Comparison of ENCODE assay signal across 1 cellular context in genomic region chr3:50352762-50353161, GRCh38.
TF ChIP-seq lines count a peak whose summit lies in the region.

No MANE protein-coding gene starts in this region.

TF ChIP-seq in GM23338, 12 proteins besides CTCF, POLR2A, EP300 and RAD21 (continued from another document):
- TF ChIP-seq, protein P1, sequence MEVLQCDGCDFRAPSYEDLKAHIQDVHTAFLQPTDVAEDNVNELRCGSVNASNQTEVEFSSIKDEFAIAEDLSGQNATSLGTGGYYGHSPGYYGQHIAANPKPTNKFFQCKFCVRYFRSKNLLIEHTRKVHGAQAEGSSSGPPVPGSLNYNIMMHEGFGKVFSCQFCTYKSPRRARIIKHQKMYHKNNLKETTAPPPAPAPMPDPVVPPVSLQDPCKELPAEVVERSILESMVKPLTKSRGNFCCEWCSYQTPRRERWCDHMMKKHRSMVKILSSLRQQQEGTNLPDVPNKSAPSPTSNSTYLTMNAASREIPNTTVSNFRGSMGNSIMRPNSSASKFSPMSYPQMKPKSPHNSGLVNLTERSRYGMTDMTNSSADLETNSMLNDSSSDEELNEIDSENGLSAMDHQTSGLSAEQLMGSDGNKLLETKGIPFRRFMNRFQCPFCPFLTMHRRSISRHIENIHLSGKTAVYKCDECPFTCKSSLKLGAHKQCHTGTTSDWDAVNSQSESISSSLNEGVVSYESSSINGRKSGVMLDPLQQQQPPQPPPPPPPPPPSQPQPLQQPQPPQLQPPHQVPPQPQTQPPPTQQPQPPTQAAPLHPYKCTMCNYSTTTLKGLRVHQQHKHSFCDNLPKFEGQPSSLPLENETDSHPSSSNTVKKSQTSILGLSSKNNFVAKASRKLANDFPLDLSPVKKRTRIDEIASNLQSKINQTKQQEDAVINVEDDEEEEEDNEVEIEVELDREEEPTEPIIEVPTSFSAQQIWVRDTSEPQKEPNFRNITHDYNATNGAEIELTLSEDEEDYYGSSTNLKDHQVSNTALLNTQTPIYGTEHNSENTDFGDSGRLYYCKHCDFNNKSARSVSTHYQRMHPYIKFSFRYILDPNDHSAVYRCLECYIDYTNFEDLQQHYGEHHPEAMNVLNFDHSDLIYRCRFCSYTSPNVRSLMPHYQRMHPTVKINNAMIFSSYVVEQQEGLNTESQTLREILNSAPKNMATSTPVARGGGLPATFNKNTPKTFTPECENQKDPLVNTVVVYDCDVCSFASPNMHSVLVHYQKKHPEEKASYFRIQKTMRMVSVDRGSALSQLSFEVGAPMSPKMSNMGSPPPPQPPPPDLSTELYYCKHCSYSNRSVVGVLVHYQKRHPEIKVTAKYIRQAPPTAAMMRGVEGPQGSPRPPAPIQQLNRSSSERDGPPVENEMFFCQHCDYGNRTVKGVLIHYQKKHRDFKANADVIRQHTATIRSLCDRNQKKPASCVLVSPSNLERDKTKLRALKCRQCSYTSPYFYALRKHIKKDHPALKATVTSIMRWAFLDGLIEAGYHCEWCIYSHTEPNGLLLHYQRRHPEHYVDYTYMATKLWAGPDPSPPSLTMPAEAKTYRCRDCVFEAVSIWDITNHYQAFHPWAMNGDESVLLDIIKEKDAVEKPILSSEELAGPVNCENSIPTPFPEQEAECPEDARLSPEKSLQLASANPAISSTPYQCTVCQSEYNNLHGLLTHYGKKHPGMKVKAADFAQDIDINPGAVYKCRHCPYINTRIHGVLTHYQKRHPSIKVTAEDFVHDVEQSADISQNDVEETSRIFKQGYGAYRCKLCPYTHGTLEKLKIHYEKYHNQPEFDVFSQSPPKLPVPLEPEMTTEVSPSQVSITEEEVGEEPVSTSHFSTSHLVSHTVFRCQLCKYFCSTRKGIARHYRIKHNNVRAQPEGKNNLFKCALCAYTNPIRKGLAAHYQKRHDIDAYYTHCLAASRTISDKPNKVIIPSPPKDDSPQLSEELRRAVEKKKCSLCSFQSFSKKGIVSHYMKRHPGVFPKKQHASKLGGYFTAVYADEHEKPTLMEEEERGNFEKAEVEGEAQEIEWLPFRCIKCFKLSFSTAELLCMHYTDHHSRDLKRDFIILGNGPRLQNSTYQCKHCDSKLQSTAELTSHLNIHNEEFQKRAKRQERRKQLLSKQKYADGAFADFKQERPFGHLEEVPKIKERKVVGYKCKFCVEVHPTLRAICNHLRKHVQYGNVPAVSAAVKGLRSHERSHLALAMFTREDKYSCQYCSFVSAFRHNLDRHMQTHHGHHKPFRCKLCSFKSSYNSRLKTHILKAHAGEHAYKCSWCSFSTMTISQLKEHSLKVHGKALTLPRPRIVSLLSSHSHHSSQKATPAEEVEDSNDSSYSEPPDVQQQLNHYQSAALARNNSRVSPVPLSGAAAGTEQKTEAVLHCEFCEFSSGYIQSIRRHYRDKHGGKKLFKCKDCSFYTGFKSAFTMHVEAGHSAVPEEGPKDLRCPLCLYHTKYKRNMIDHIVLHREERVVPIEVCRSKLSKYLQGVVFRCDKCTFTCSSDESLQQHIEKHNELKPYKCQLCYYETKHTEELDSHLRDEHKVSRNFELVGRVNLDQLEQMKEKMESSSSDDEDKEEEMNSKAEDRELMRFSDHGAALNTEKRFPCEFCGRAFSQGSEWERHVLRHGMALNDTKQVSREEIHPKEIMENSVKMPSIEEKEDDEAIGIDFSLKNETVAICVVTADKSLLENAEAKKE (CRISPR knock-in tag; IDR thresholded peaks at IDR 0.05), result no peak
- TF ChIP-seq EZH2phosphoT487 (IDR thresholded peaks at IDR 0.05; ENCODE audit: unreplicated experiment) (no peak), ZNF331 (CRISPR knock-in tag; IDR thresholded peaks at IDR 0.05; ENCODE audit: low read depth) (no peak), JUNB (IDR thresholded peaks at IDR 0.05; ENCODE audit: unreplicated experiment) (no peak)
